Comparison of ENCODE assay signal across 12 cellular contexts in the genomic region with DNA sequence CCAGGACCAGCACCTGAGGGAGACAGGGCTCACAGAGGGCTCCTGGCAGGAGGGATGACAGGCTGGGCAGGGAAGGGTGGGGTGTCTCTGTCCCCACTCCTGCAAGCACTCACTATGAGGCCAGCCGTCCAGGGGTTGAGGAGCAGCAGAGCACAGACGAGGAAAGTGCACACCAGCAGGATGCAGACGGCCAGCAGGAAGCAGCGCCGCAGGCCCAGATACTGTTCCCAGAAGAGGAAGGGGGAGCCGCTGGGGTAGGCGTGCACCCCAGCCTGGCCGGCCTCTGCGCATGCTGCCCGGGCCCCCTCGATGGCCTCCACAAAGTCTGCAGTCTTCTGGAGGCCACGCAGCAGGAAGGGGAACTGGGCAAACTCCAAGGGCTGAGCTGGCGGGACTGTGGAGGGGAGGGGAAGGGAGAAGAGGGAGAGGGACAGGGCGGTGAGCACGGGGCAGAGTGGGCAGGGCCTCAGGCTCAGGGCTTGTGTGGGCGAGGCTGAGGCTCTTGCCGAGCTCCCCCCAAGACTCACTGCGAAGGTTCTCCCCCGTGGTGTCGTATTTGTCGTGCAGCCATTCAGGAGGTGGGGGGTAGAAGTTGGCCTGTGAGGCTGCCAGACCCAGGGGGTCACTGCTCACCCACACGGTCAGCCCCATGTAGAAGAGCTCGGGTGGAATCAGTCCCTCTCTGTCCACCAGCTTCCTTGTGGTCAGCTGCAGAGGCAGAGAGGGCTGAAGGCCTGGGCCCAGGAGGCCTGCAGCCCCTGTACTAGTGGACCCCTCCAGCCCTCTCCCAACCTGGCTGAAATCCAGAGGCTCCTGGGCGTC. TPM values are rescaled to one million over a fixed set of nuclear protein-coding genes. Genes with fewer than 3 reads are reported as not detected.
DNase-seq lines count a peak whose midpoint lies in the region; ATAC-seq, FAIRE-seq and TF ChIP-seq lines count a peak whose summit lies in the region.
"Had no signal": no experiment of that assay in that cellular context is flagged by ENCODE, and none has a peak within 500 bp of the region (broad histone marks: within the 10 kb centered on the region; RNA-seq: fewer than 3 reads in every experiment).

No MANE protein-coding gene starts in this region.

- peak overlapping the region; percentile 88 for H3K27ac ChIP-seq in HepG2 (ENCODE audit: extremely low read length, insufficient read depth, low read length)
- H3K27ac ChIP-seq in testis, result peak overlapping the region in 1 of 2 donors; percentile 66
- H3K27ac ChIP-seq: colonic mucosa, parathyroid adenoma had no signal

- ATAC-seq in HepG2, result peak; percentile 87
- no peak for ATAC-seq in T-helper 17 cell
- ATAC-seq: activated T-helper 17 cell treated with anti-CD3 and anti-CD28 coated beads, Interleukin-2, amount 50 U/mL, for 72 hours had no signal

- 0 out of 4 replicates have a peak, but pooled peaks of 1 of the 2 experiments have one; percentile 19 for TF ChIP-seq EP300 in HepG2 (IDR thresholded peaks at IDR 0.05; ENCODE audit: low read depth in 2 of 2, low read length in 2 of 2)
- no peak for TF ChIP-seq EP300 in HepG2 (CRISPR knock-in tag; IDR thresholded peaks at IDR 0.05; ENCODE audit: borderline replicate concordance)

- H3K36me3 ChIP-seq in HepG2 (replicated peaks in 1 of 2; ENCODE audit: control insufficient read depth in 1 of 2, insufficient read depth in 2 of 2, low read length in 2 of 2) (no peaks in the 10 kb centered on the region; a peak in 1 of 5 replicates), testis (ENCODE audit: low read depth, missing control alignments) (no peaks in the 10 kb centered on the region)
- H3K36me3 ChIP-seq: colonic mucosa had no signal

- POLR2A ChIA-PET in HepG2 (lab: Yijun Ruan, JAX), result interaction anchor here (0.6 to 11.3 kb wide), 28 partner anchors 8 to 1476 kb away, joined by 3 to 570 read pairs (median 7); partner anchors contain the start of genes BEST4, BTBD19, DYNLT4 and EIF2B3

- FAIRE-seq in HepG2 (lab: Jason Lieb, UNC), result peak; percentile 82

- TSS peak; percentile 77 for BruUV-seq in HepG2 (replicated peaks; lab: Mats Ljungman, UMichigan)

- H3K4me2 ChIP-seq in HepG2 (ENCODE audit: low read depth, low read length), result peak overlapping the region; percentile 98

- H3K4me3 ChIP-seq in HepG2 (replicated peaks in 1 of 3; ENCODE audit: insufficient read depth in 1 of 3, low read depth in 2 of 3, low read length in 3 of 3) (peak overlapping the region; percentile 37 to 71 (median 54)), testis (no peak overlapping the region)
- H3K4me3 ChIP-seq: colonic mucosa had no signal

- peak overlapping the region; percentile 93 for H3K27ac Mint-ChIP-seq in dendritic cell treated with granulocyte-macrophage colony-stimulating factor and Interleukin-4, amounts not matched to agents 40 ng/mL and 50 ng/mL, for 4 days
- no peak overlapping the region for H3K27ac Mint-ChIP-seq in T-helper 17 cell
- H3K27ac Mint-ChIP-seq: activated T-helper 17 cell treated with anti-CD3 and anti-CD28 coated beads, Interleukin-2, amount 50 U/mL, for 72 hours had no signal

- H3K9me3 Mint-ChIP-seq in dendritic cell treated with granulocyte-macrophage colony-stimulating factor and Interleukin-4, amounts not matched to agents 40 ng/mL and 50 ng/mL, for 4 days, result no peaks in the 10 kb centered on the region
- H3K9me3 Mint-ChIP-seq: activated T-helper 17 cell treated with anti-CD3 and anti-CD28 coated beads, Interleukin-2, amount 50 U/mL, for 72 hours had no signal

- intact Hi-C loops in dendritic cell treated with granulocyte-macrophage colony-stimulating factor and Interleukin-4, amounts not matched to agents 40 ng/mL and 50 ng/mL, for 4 days (cut with micrococcal nuclease), result no loop called here
- intact Hi-C loops in HepG2 (cut with micrococcal nuclease; ENCODE audit: unreplicated experiment) (loop anchor here (2.0 to 10.0 kb wide), 3 partner anchors 18 to 478 kb away; partner anchors contain the start of gene BTBD19), testis (cut with DNase I; ENCODE audit: low total_unique reads) (no loop called here)

- no peak overlapping the region for H2AFZ ChIP-seq in HepG2 (ENCODE audit: low read length)
- H2AFZ ChIP-seq: parathyroid adenoma had no signal

- DNase-seq in MV-4-11 (lab: John Stamatoyannopoulos, UW), result peak; percentile 52
- DNase-seq in HepG2 (ENCODE audit: low spot score), result peak; percentile 75
- peak; percentile 77 for DNase-seq in testis
- DNase-seq in T-helper 17 cell, result no peak
- no peak for DNase-seq in NCI-H1092 treated with DMSO at 0.1 percent for 48 hours (lab: John Stamatoyannopoulos, UW)
- no peak for DNase-seq in HCEC 1CT
- no peak for DNase-seq in superior temporal gyrus (ENCODE audit: extremely low spot score)
- DNase-seq: colonic mucosa, NCI-H446 treated with DMSO at 0.1 percent for 48 hours had no signal

- H3K36me3 Mint-ChIP-seq in dendritic cell treated with granulocyte-macrophage colony-stimulating factor and Interleukin-4, amounts not matched to agents 40 ng/mL and 50 ng/mL, for 4 days (ENCODE audit: low read depth), result no peaks in the 10 kb centered on the region
- no peaks in the 10 kb centered on the region for H3K36me3 Mint-ChIP-seq in T-helper 17 cell (ENCODE audit: low read depth)

- H3K27me3 ChIP-seq in HepG2 (ENCODE audit: control insufficient read depth in 1 of 2, insufficient read depth in 2 of 2, low read length in 2 of 2), result peaks cover 0 to 2% of the 10 kb centered on the region in 2 experiments; a peak in 1 of 5 replicates
- no peaks in the 10 kb centered on the region for H3K27me3 ChIP-seq in testis
- H3K27me3 ChIP-seq: colonic mucosa had no signal

- TF ChIP-seq POLR2A in HepG2 (IDR thresholded peaks at IDR 0.05; ENCODE audit: insufficient read depth in 1 of 2, low read depth in 2 of 2, low read length in 2 of 2) (peak in 1 of 2 experiments; percentile 65; a peak in 2 of 4 replicates), testis (IDR thresholded peaks at IDR 0.05) (no peak)

- peak overlapping the region; percentile 60 for H3K4me3 Mint-ChIP-seq in dendritic cell treated with granulocyte-macrophage colony-stimulating factor and Interleukin-4, amounts not matched to agents 40 ng/mL and 50 ng/mL, for 4 days
- H3K4me3 Mint-ChIP-seq in T-helper 17 cell, result no peak overlapping the region
- H3K4me3 Mint-ChIP-seq: activated T-helper 17 cell treated with anti-CD3 and anti-CD28 coated beads, Interleukin-2, amount 50 U/mL, for 72 hours had no signal

- TF ChIP-seq RAD21 in HepG2 (CRISPR knock-in tag; IDR thresholded peaks at IDR 0.05), result peak; percentile 22; the same call in 1 of the 2 replicates

- 3% methylated on average over 15 of the region's 24 CpGs for WGBS in HepG2 (ENCODE audit: low lambda C conversion rate)
- WGBS in testis, 2 donors, result 50 to 63% methylated on average over 17 to 24 of the region's 24 CpGs

- in situ Hi-C loops in HepG2 (cut with HindIII; ENCODE audit: extremely low pct_ligation_motif_present, low pct_unique_long_range_greater_than_20kb), result loop anchor here (5.0 to 25.0 kb wide), 2 partner anchors 34 to 186 kb away; partner anchors contain the start of genes HECTD3 and UROD

- peak overlapping the region; percentile 87 for H3K9ac ChIP-seq in HepG2 (ENCODE audit: insufficient read depth, low read depth, low read length)
- H3K9ac ChIP-seq: parathyroid adenoma had no signal

- no peaks in the 10 kb centered on the region for H3K79me2 ChIP-seq in HepG2 (ENCODE audit: insufficient read depth, low read length)
- H3K79me2 ChIP-seq: parathyroid adenoma had no signal

- H3K4me1 ChIP-seq in HepG2 (ENCODE audit: insufficient read depth, low read length), result peaks cover 54% of the 10 kb centered on the region
- peaks cover 10% of the 10 kb centered on the region for H3K4me1 ChIP-seq in testis
- H3K4me1 ChIP-seq: colonic mucosa, parathyroid adenoma had no signal

- CTCF ChIA-PET in HepG2 (lab: Yijun Ruan, JAX; ENCODE audit: low intra/inter-chr PET ratio, low total read pairs), result interaction anchor here (1.2 kb wide), 1 partner anchor 9 kb away, joined by 4 read pairs; no protein-coding TSS in a partner anchor

- H3K27me3 Mint-ChIP-seq in dendritic cell treated with granulocyte-macrophage colony-stimulating factor and Interleukin-4, amounts not matched to agents 40 ng/mL and 50 ng/mL, for 4 days, result no peaks in the 10 kb centered on the region
- no peaks in the 10 kb centered on the region for H3K27me3 Mint-ChIP-seq in T-helper 17 cell
- H3K27me3 Mint-ChIP-seq: activated T-helper 17 cell treated with anti-CD3 and anti-CD28 coated beads, Interleukin-2, amount 50 U/mL, for 72 hours had no signal

- H3K9me3 ChIP-seq in HepG2 (ENCODE audit: low read length) (no peaks in the 10 kb centered on the region), testis (no peaks in the 10 kb centered on the region), T-helper 17 cell (ENCODE audit: control insufficient read depth, low read length, poor library complexity, severe bottlenecking) (no peaks in the 10 kb centered on the region)
- H3K9me3 ChIP-seq: colonic mucosa had no signal

- H3K4me1 Mint-ChIP-seq in dendritic cell treated with granulocyte-macrophage colony-stimulating factor and Interleukin-4, amounts not matched to agents 40 ng/mL and 50 ng/mL, for 4 days (ENCODE audit: low read depth), result peaks cover 64% of the 10 kb centered on the region
- no peaks in the 10 kb centered on the region for H3K4me1 Mint-ChIP-seq in T-helper 17 cell
- H3K4me1 Mint-ChIP-seq: activated T-helper 17 cell treated with anti-CD3 and anti-CD28 coated beads, Interleukin-2, amount 50 U/mL, for 72 hours had no signal

- TF ChIP-seq CTCF in HepG2 (CRISPR knock-in tag; IDR thresholded peaks at IDR 0.05), result no peak; the same call in 1 of the 2 replicates
- no peak for TF ChIP-seq CTCF in testis (IDR thresholded peaks at IDR 0.05)

- H4K20me1 ChIP-seq in HepG2 (ENCODE audit: insufficient read depth, low read length), result no peaks in the 10 kb centered on the region

RNA-seq across cellular contexts. Expression of gene PTCH2, which starts 16.5 kb away (rescaled TPM):
- 0.18 and 0.60 TPM in 2 replicates for total RNA-seq in HepG2 (2016; rRNA removed; fragmentation: Illumina TruSeq; extraction: Trizol)
- 1.0 and 1.3 TPM in 2 replicates for total RNA-seq in HepG2 (2016; cell fraction: cytosol; rRNA removed; fragmentation: Illumina TruSeq; extraction: Trizol; ENCODE audit: low read depth)
- total RNA-seq in HepG2 (2016; cell fraction: insoluble cytoplasmic fraction; rRNA removed; fragmentation: Illumina TruSeq; extraction: Trizol), result 0.36 and 0.52 TPM in 2 replicates
- total RNA-seq in HepG2 (2016; cell fraction: membrane; rRNA removed; fragmentation: Illumina TruSeq; extraction: Trizol), result 0.45 and 0.46 TPM in 2 replicates
- 1.3 and 2.2 TPM in 2 replicates for total RNA-seq in HepG2 (2016; cell fraction: nucleus; rRNA removed; fragmentation: Illumina TruSeq; extraction: Trizol)
- polyA plus RNA-seq in HepG2 (2011; rRNA removed), result 1.5 and 1.7 TPM in 2 replicates
- 0.90 and 1.3 TPM in 2 replicates for polyA plus RNA-seq in HepG2 (2011; cell fraction: cytosol; rRNA removed)
- 5.9 and 6.6 TPM in 2 replicates for polyA plus RNA-seq in HepG2 (2011; cell fraction: nucleus; rRNA removed)
- polyA plus RNA-seq in HepG2 (2012), result 1.0 and 1.1 TPM in 2 replicates
- polyA plus RNA-seq in HepG2 (2016; cell fraction: cytosol; fragmentation: Illumina TruSeq; extraction: Trizol; ENCODE audit: low read depth), result 0.27 and 0.43 TPM in 2 replicates
- polyA plus RNA-seq in HepG2 (2016; cell fraction: insoluble cytoplasmic fraction; fragmentation: Illumina TruSeq; extraction: Trizol; ENCODE audit: low read depth), result 0.28 and 0.33 TPM in 2 replicates
- polyA plus RNA-seq in HepG2 (2016; cell fraction: membrane; fragmentation: Illumina TruSeq; extraction: Trizol; ENCODE audit: low read depth), result 0.42 and 0.57 TPM in 2 replicates
- 2.9 and 3.2 TPM in 2 replicates for polyA plus RNA-seq in HepG2 (2016; cell fraction: nucleus; fragmentation: Illumina TruSeq; extraction: Trizol; ENCODE audit: insufficient read depth, low read depth)
- polyA minus RNA-seq in HepG2 (2011; rRNA and poly(A)+ RNA removed; ENCODE audit: low replicate concordance), result 0.26 and 1.5 TPM in 2 replicates
- polyA minus RNA-seq in HepG2 (2011; cell fraction: cytosol; rRNA and poly(A)+ RNA removed), result 2.2 and 2.5 TPM in 2 replicates
- 1.2 and 1.3 TPM in 2 replicates for polyA minus RNA-seq in HepG2 (2011; cell fraction: nucleus; rRNA and poly(A)+ RNA removed)
- 10 to 100 TPM; 36.8 to 47.8 TPM for total RNA-seq in testis
- 15.2 TPM for polyA plus RNA-seq in testis (ENCODE audit: insufficient read depth, low read depth, low replicate concordance)
- total RNA-seq in T-helper 17 cell, result 1 to 10 TPM; 1.6 to 1.7 TPM

RNA-seq across cellular contexts. Expression of gene BTBD19, which starts 18.3 kb away (rescaled TPM):
- total RNA-seq in HepG2 (2016; rRNA removed; fragmentation: Illumina TruSeq; extraction: Trizol), result 1.0 and 2.7 TPM in 2 replicates
- total RNA-seq in HepG2 (2016; cell fraction: cytosol; rRNA removed; fragmentation: Illumina TruSeq; extraction: Trizol; ENCODE audit: low read depth), result 0.51 and 0.97 TPM in 2 replicates
- total RNA-seq in HepG2 (2016; cell fraction: insoluble cytoplasmic fraction; rRNA removed; fragmentation: Illumina TruSeq; extraction: Trizol), result 0.62 and 3.0 TPM in 2 replicates
- 0.87 and 1.1 TPM in 2 replicates for total RNA-seq in HepG2 (2016; cell fraction: membrane; rRNA removed; fragmentation: Illumina TruSeq; extraction: Trizol)
- 3.1 and 5.3 TPM in 2 replicates for total RNA-seq in HepG2 (2016; cell fraction: nucleus; rRNA removed; fragmentation: Illumina TruSeq; extraction: Trizol)
- polyA plus RNA-seq in HepG2 (2011; rRNA removed), result 6.7 and 8.8 TPM in 2 replicates
- 1.8 and 2.0 TPM in 2 replicates for polyA plus RNA-seq in HepG2 (2011; cell fraction: cytosol; rRNA removed)
- polyA plus RNA-seq in HepG2 (2011; cell fraction: nucleus; rRNA removed), result 38.3 and 42.2 TPM in 2 replicates
- 2.6 and 2.7 TPM in 2 replicates for polyA plus RNA-seq in HepG2 (2012)
- 0.37 and 0.49 TPM in 2 replicates for polyA plus RNA-seq in HepG2 (2016; cell fraction: cytosol; fragmentation: Illumina TruSeq; extraction: Trizol; ENCODE audit: low read depth)
- 0.70 and 1.9 TPM in 2 replicates for polyA plus RNA-seq in HepG2 (2016; cell fraction: insoluble cytoplasmic fraction; fragmentation: Illumina TruSeq; extraction: Trizol; ENCODE audit: low read depth)
- 0.30 and 0.79 TPM in 2 replicates for polyA plus RNA-seq in HepG2 (2016; cell fraction: membrane; fragmentation: Illumina TruSeq; extraction: Trizol; ENCODE audit: low read depth)
- polyA plus RNA-seq in HepG2 (2016; cell fraction: nucleus; fragmentation: Illumina TruSeq; extraction: Trizol; ENCODE audit: insufficient read depth, low read depth), result 10.8 and 15.7 TPM in 2 replicates
- 1.2 and 11.3 TPM in 2 replicates for polyA minus RNA-seq in HepG2 (2011; rRNA and poly(A)+ RNA removed; ENCODE audit: low replicate concordance)
- polyA minus RNA-seq in HepG2 (2011; cell fraction: cytosol; rRNA and poly(A)+ RNA removed), result 1.8 and 2.0 TPM in 2 replicates
- 12.0 and 16.5 TPM in 2 replicates for polyA minus RNA-seq in HepG2 (2011; cell fraction: nucleus; rRNA and poly(A)+ RNA removed)
- total RNA-seq in testis, result 10 to 100 TPM; 10.2 to 14.1 TPM
- 5.4 TPM for polyA plus RNA-seq in testis (ENCODE audit: insufficient read depth, low read depth, low replicate concordance)
- 10 to 100 TPM; 43.1 to 56.6 TPM for total RNA-seq in T-helper 17 cell

RNA-seq across cellular contexts. Expression of gene DYNLT4, which starts 19.4 kb away (rescaled TPM):
- total RNA-seq in HepG2 (2016; rRNA removed; fragmentation: Illumina TruSeq; extraction: Trizol) (0.77 TPM in 1 of 2 replicates, not detected in the other), testis (1 to 10 TPM; 3.2 to 4.0 TPM), T-helper 17 cell (1 to 10 TPM; 5.5 to 6.2 TPM)
- 0.91 and 2.1 TPM in 2 replicates for total RNA-seq in HepG2 (2016; cell fraction: cytosol; rRNA removed; fragmentation: Illumina TruSeq; extraction: Trizol; ENCODE audit: low read depth)
- 0.93 TPM in 1 of 2 replicates, not detected in the other for total RNA-seq in HepG2 (2016; cell fraction: insoluble cytoplasmic fraction; rRNA removed; fragmentation: Illumina TruSeq; extraction: Trizol)
- total RNA-seq in HepG2 (2016; cell fraction: membrane; rRNA removed; fragmentation: Illumina TruSeq; extraction: Trizol), result 2.0 and 2.1 TPM in 2 replicates
- total RNA-seq in HepG2 (2016; cell fraction: nucleus; rRNA removed; fragmentation: Illumina TruSeq; extraction: Trizol), result 0.91 and 2.1 TPM in 2 replicates
- polyA plus RNA-seq in HepG2 (2011; rRNA removed) (not detected in 2 replicates), testis (ENCODE audit: insufficient read depth, low read depth, low replicate concordance) (0.47 TPM)
- polyA plus RNA-seq in HepG2 (2011; cell fraction: cytosol; rRNA removed), result 0.25 TPM in 1 of 2 replicates, not detected in the other
- 0.55 and 1.4 TPM in 2 replicates for polyA plus RNA-seq in HepG2 (2011; cell fraction: nucleus; rRNA removed)
- polyA plus RNA-seq in HepG2 (2012), result not detected in 2 replicates
- polyA plus RNA-seq in HepG2 (2016; cell fraction: cytosol; fragmentation: Illumina TruSeq; extraction: Trizol; ENCODE audit: low read depth), result not detected in 2 replicates
- not detected in 2 replicates for polyA plus RNA-seq in HepG2 (2016; cell fraction: insoluble cytoplasmic fraction; fragmentation: Illumina TruSeq; extraction: Trizol; ENCODE audit: low read depth)
- polyA plus RNA-seq in HepG2 (2016; cell fraction: membrane; fragmentation: Illumina TruSeq; extraction: Trizol; ENCODE audit: low read depth), result not detected in 2 replicates
- not detected in 2 replicates for polyA plus RNA-seq in HepG2 (2016; cell fraction: nucleus; fragmentation: Illumina TruSeq; extraction: Trizol; ENCODE audit: insufficient read depth, low read depth)
- polyA minus RNA-seq in HepG2 (2011; rRNA and poly(A)+ RNA removed; ENCODE audit: low replicate concordance), result 3.7 TPM in 1 of 2 replicates, not detected in the other
- polyA minus RNA-seq in HepG2 (2011; cell fraction: cytosol; rRNA and poly(A)+ RNA removed), result 0.88 TPM in 1 of 2 replicates, not detected in the other
- 3.4 and 10.9 TPM in 2 replicates for polyA minus RNA-seq in HepG2 (2011; cell fraction: nucleus; rRNA and poly(A)+ RNA removed)

RNA-seq across cellular contexts. Expression of gene PLK3, which starts 26.4 kb away (rescaled TPM):
- total RNA-seq in HepG2 (2016; rRNA removed; fragmentation: Illumina TruSeq; extraction: Trizol) (4.5 and 9.8 TPM in 2 replicates), testis (10 to 100 TPM; 16.4 to 17.2 TPM), T-helper 17 cell (100 to 1,000 TPM; 389 to 523 TPM)
- 10.4 and 10.6 TPM in 2 replicates for total RNA-seq in HepG2 (2016; cell fraction: cytosol; rRNA removed; fragmentation: Illumina TruSeq; extraction: Trizol; ENCODE audit: low read depth)
- 3.0 and 11.4 TPM in 2 replicates for total RNA-seq in HepG2 (2016; cell fraction: insoluble cytoplasmic fraction; rRNA removed; fragmentation: Illumina TruSeq; extraction: Trizol)
- 7.7 and 8.3 TPM in 2 replicates for total RNA-seq in HepG2 (2016; cell fraction: membrane; rRNA removed; fragmentation: Illumina TruSeq; extraction: Trizol)
- 14.5 and 18.3 TPM in 2 replicates for total RNA-seq in HepG2 (2016; cell fraction: nucleus; rRNA removed; fragmentation: Illumina TruSeq; extraction: Trizol)
- polyA plus RNA-seq in HepG2 (2011; rRNA removed) (16.9 and 23.4 TPM in 2 replicates), testis (ENCODE audit: insufficient read depth, low read depth, low replicate concordance) (7.2 TPM)
- 7.7 and 8.3 TPM in 2 replicates for polyA plus RNA-seq in HepG2 (2011; cell fraction: cytosol; rRNA removed)
- polyA plus RNA-seq in HepG2 (2011; cell fraction: nucleus; rRNA removed), result 101 and 106 TPM in 2 replicates
- polyA plus RNA-seq in HepG2 (2012), result 4.3 and 8.5 TPM in 2 replicates
- polyA plus RNA-seq in HepG2 (2016; cell fraction: cytosol; fragmentation: Illumina TruSeq; extraction: Trizol; ENCODE audit: low read depth), result 2.2 and 2.4 TPM in 2 replicates
- polyA plus RNA-seq in HepG2 (2016; cell fraction: insoluble cytoplasmic fraction; fragmentation: Illumina TruSeq; extraction: Trizol; ENCODE audit: low read depth), result 5.2 and 6.6 TPM in 2 replicates
- polyA plus RNA-seq in HepG2 (2016; cell fraction: membrane; fragmentation: Illumina TruSeq; extraction: Trizol; ENCODE audit: low read depth), result 3.1 and 3.6 TPM in 2 replicates
- 41.8 and 43.4 TPM in 2 replicates for polyA plus RNA-seq in HepG2 (2016; cell fraction: nucleus; fragmentation: Illumina TruSeq; extraction: Trizol; ENCODE audit: insufficient read depth, low read depth)
- 10.1 and 27.4 TPM in 2 replicates for polyA minus RNA-seq in HepG2 (2011; rRNA and poly(A)+ RNA removed; ENCODE audit: low replicate concordance)
- polyA minus RNA-seq in HepG2 (2011; cell fraction: cytosol; rRNA and poly(A)+ RNA removed), result 5.1 and 11.4 TPM in 2 replicates
- 37.5 and 48.6 TPM in 2 replicates for polyA minus RNA-seq in HepG2 (2011; cell fraction: nucleus; rRNA and poly(A)+ RNA removed)

RNA-seq across cellular contexts. Expression of gene BEST4, which starts 38.6 kb away (rescaled TPM):
- total RNA-seq in HepG2 (2016; rRNA removed; fragmentation: Illumina TruSeq; extraction: Trizol) (1.4 TPM in 2 replicates), testis (1 to 10 TPM; 1.1 to 1.7 TPM), T-helper 17 cell (1 to 10 TPM; 1.1 to 1.4 TPM)
- 0.40 and 0.62 TPM in 2 replicates for total RNA-seq in HepG2 (2016; cell fraction: cytosol; rRNA removed; fragmentation: Illumina TruSeq; extraction: Trizol; ENCODE audit: low read depth)
- 1.4 and 1.5 TPM in 2 replicates for total RNA-seq in HepG2 (2016; cell fraction: insoluble cytoplasmic fraction; rRNA removed; fragmentation: Illumina TruSeq; extraction: Trizol)
- 1.0 TPM in 2 replicates for total RNA-seq in HepG2 (2016; cell fraction: membrane; rRNA removed; fragmentation: Illumina TruSeq; extraction: Trizol)
- 0.63 and 1.2 TPM in 2 replicates for total RNA-seq in HepG2 (2016; cell fraction: nucleus; rRNA removed; fragmentation: Illumina TruSeq; extraction: Trizol)
- polyA plus RNA-seq in HepG2 (2011; rRNA removed) (0.71 and 0.77 TPM in 2 replicates), testis (ENCODE audit: insufficient read depth, low read depth, low replicate concordance) (0.79 TPM)
- polyA plus RNA-seq in HepG2 (2011; cell fraction: cytosol; rRNA removed), result 0.91 and 1.0 TPM in 2 replicates
- 0.93 and 1.1 TPM in 2 replicates for polyA plus RNA-seq in HepG2 (2011; cell fraction: nucleus; rRNA removed)
- 1.1 and 1.4 TPM in 2 replicates for polyA plus RNA-seq in HepG2 (2012)
- polyA plus RNA-seq in HepG2 (2016; cell fraction: cytosol; fragmentation: Illumina TruSeq; extraction: Trizol; ENCODE audit: low read depth), result 0.60 and 0.74 TPM in 2 replicates
- polyA plus RNA-seq in HepG2 (2016; cell fraction: insoluble cytoplasmic fraction; fragmentation: Illumina TruSeq; extraction: Trizol; ENCODE audit: low read depth), result 2.0 TPM in 2 replicates
- polyA plus RNA-seq in HepG2 (2016; cell fraction: membrane; fragmentation: Illumina TruSeq; extraction: Trizol; ENCODE audit: low read depth), result 0.73 and 0.86 TPM in 2 replicates
- 1.5 and 1.8 TPM in 2 replicates for polyA plus RNA-seq in HepG2 (2016; cell fraction: nucleus; fragmentation: Illumina TruSeq; extraction: Trizol; ENCODE audit: insufficient read depth, low read depth)
- polyA minus RNA-seq in HepG2 (2011; rRNA and poly(A)+ RNA removed; ENCODE audit: low replicate concordance), result 0.26 and 0.35 TPM in 2 replicates
- polyA minus RNA-seq in HepG2 (2011; cell fraction: cytosol; rRNA and poly(A)+ RNA removed), result 0.59 and 0.62 TPM in 2 replicates
- 0.25 and 0.52 TPM in 2 replicates for polyA minus RNA-seq in HepG2 (2011; cell fraction: nucleus; rRNA and poly(A)+ RNA removed)

Comparison
In these comparisons a context has a peak if more than half of its experiments do, and no peak if none do; other contexts are left out.
1. DNase-seq: peak in MV-4-11 (single experiment), HepG2 (single experiment) and testis (single experiment); none in T-helper 17 cell (0 of 3), NCI-H1092 treated with DMSO at 0.1 percent for 48 hours (single experiment), HCEC 1CT (single experiment) and superior temporal gyrus (single experiment).
2. H3K4me3 ChIP-seq: peak in HepG2 (3 of 3); none in testis (0 of 2).
3. RNA of gene PTCH2, which starts 16.5 kb away (total RNA-seq): 36.8 to 47.8 TPM in testis; 1.6 to 1.7 TPM in T-helper 17 cell and 0.18 to 2.2 TPM in HepG2; every median in the first group is over 10 times any median in the second.